27 cellular contexts compared by ENCODE assay signal in genomic region chr9:20808002-20808401, GRCh38.
"Had no signal": no experiment of that assay in that cellular context is flagged by ENCODE, and none has a peak within 500 bp of the region (broad histone marks: within the 10 kb centered on the region; RNA-seq: fewer than 3 reads in every experiment).

No MANE protein-coding gene starts in this region.

- DNase-seq: colonic mucosa; cortex of kidney; effector CD8-positive, alpha-beta T cell; effector memory CD8-positive, alpha-beta T cell; endodermal cell; erythroblast; esophagus squamous epithelium; foreskin fibroblast; foreskin melanocyte; gastrocnemius medialis; glutamatergic neuron; head of caudate nucleus; heart right ventricle; hippocampal formation; immature natural killer cell; islet precursor cell; kidney; kidney glomerular epithelial cell; left lung; left ventricle myocardium superior; lower lobe of right lung; mesendoderm; midbrain; naive thymus-derived CD4-positive, alpha-beta T cell had no signal

- H3K27me3 Mint-ChIP-seq: effector memory CD8-positive, alpha-beta T cell; naive thymus-derived CD4-positive, alpha-beta T cell had no signal

- H3K9me3 ChIP-seq: colonic mucosa, esophagus squamous epithelium, gastrocnemius medialis, heart right ventricle, left lung, lower lobe of right lung had no signal

- H3K4me1 ChIP-seq: colonic mucosa, esophagus squamous epithelium, gastrocnemius medialis, heart right ventricle, lower lobe of right lung had no signal

- H3K27ac ChIP-seq: colonic mucosa, epithelial cell of prostate, esophagus squamous epithelium, gastrocnemius medialis, heart right ventricle, left lung, lower lobe of right lung had no signal

- H3K4me3 ChIP-seq: colonic mucosa, esophagus squamous epithelium, gastrocnemius medialis, heart right ventricle, left lung, lower lobe of right lung had no signal

- H3K27me3 ChIP-seq: colonic mucosa, esophagus squamous epithelium, gastrocnemius medialis, heart right ventricle, left lung had no signal

- H3K4me3 Mint-ChIP-seq: dendritic cell treated with granulocyte-macrophage colony-stimulating factor and Interleukin-4, amounts not matched to agents 40 ng/mL and 50 ng/mL, for 4 days; effector memory CD8-positive, alpha-beta T cell; endodermal cell; immature natural killer cell; naive thymus-derived CD4-positive, alpha-beta T cell had no signal

- H3K9me3 Mint-ChIP-seq: dendritic cell treated with granulocyte-macrophage colony-stimulating factor and Interleukin-4, amounts not matched to agents 40 ng/mL and 50 ng/mL, for 4 days; effector memory CD8-positive, alpha-beta T cell; endodermal cell; immature natural killer cell; naive thymus-derived CD4-positive, alpha-beta T cell had no signal

- H3K27ac Mint-ChIP-seq: dendritic cell treated with granulocyte-macrophage colony-stimulating factor and Interleukin-4, amounts not matched to agents 40 ng/mL and 50 ng/mL, for 4 days; effector memory CD8-positive, alpha-beta T cell; endodermal cell; immature natural killer cell; naive thymus-derived CD4-positive, alpha-beta T cell had no signal

- H3K36me3 ChIP-seq: colonic mucosa, esophagus squamous epithelium, gastrocnemius medialis, heart right ventricle, left lung, lower lobe of right lung had no signal

- ATAC-seq: effector memory CD8-positive, alpha-beta T cell; esophagus mucosa; gastrocnemius medialis; heart right ventricle; left lung; left ventricle myocardium superior; lower lobe of right lung; naive thymus-derived CD4-positive, alpha-beta T cell had no signal
